In the genomic region with DNA sequence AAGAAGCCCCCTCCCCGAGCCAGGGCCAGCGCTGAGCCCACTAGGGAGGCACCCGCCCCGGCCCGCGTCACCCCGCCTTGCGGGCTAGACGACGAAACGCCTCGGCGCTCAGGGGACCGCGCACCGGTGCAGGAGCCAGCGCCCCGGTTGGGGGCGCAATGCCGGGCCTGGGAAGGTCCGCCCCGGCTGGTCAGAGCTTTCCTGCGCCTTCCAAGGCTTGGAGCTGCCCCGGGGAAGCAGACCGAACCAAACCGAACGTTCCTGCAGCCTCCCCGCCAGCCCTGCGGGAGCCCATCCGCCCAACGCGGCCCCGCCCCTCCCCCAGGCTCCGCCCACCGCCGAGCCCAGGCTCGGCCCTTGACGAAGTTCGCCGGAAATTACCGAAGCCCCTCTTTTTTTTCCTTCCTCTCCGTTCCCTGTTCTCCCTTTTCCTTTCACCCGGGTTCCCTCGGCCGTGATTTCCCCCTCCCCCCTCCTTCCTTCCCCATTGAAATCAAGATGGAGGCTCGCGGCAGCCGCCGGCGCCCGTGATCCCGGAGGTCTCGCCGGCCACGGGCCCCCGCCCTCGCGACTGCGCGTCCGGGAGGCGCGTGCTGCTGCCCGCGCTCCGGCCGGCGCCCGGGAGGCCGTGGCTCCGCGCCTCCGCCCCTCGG, we compare ENCODE assay signal across 8 cellular contexts. TPM values are rescaled to one million over a fixed set of nuclear protein-coding genes. Genes with fewer than 3 reads are reported as not detected.
DNase-seq lines count a peak whose midpoint lies in the region; ATAC-seq and TF ChIP-seq lines count a peak whose summit lies in the region.

TSS of gene TRIO (plus strand) at position 487 of the 653 bp plus-strand sequence. CDS start 384 bp downstream, outside the sequence.

- no peak within 1 kb of the TSS for H3K27ac ChIP-seq in CD4-positive, CD25-positive, alpha-beta regulatory T cell (ENCODE audit: insufficient read depth, low read length, poor library complexity, severe bottlenecking)

- no peaks in the 10 kb centered on the region for H3K36me3 Mint-ChIP-seq in CD4-positive, CD25-positive, alpha-beta regulatory T cell
- H3K36me3 Mint-ChIP-seq in endothelial cell (ENCODE audit: low read depth, unreplicated experiment) (peaks cover 4% of the 10 kb centered on the region), mesothelial cell of epicardium (no peaks in the 10 kb centered on the region)

- peak; percentile 59 to 70 (median 69) for DNase-seq in CD4-positive, CD25-positive, alpha-beta regulatory T cell
- DNase-seq in NCI-H774 (lab: John Stamatoyannopoulos, UW) (peak; percentile 89), endothelial cell (ENCODE audit: low spot score) (peak; percentile 96), mesothelial cell of epicardium (ENCODE audit: low spot score in 2 of 2, unreplicated experiment in 2 of 2) (peak; percentile 92 to 99)
- peak; percentile 40 for DNase-seq in activated CD8-positive, alpha-beta memory T cell treated with anti-CD3 and anti-CD28 coated beads, Interleukin-2, amount 50 U/mL, for 24 hours (ENCODE audit: extremely low read depth)
- DNase-seq in stimulated activated CD8-positive, alpha-beta memory T cell treated with anti-CD3 and anti-CD28 coated beads, Interleukin-15, amount 100 ng/mL, for 4 hours (ENCODE audit: low read depth in 2 of 2), result peak; percentile 50 to 62

- H3K4me3 Mint-ChIP-seq in CD4-positive, CD25-positive, alpha-beta regulatory T cell, result peak within 1 kb of the TSS; percentile 84 to 90 (median 88)
- H3K4me3 Mint-ChIP-seq in endothelial cell (ENCODE audit: unreplicated experiment) (peak within 1 kb of the TSS; percentile 96), mesothelial cell of epicardium (peak within 1 kb of the TSS; percentile 80)

- H3K4me3 ChIP-seq in CD4-positive, CD25-positive, alpha-beta regulatory T cell (ENCODE audit: low read depth, low read length), result peak within 1 kb of the TSS; percentile 53

- peaks cover 24% of the 10 kb centered on the region for H3K4me1 ChIP-seq in CD4-positive, CD25-positive, alpha-beta regulatory T cell (ENCODE audit: control insufficient read depth, insufficient read depth, low read length, poor library complexity, severe bottlenecking)

- peaks cover 0 to 19% (median 8%) of the 10 kb centered on the region in 4 donors for H3K4me1 Mint-ChIP-seq in CD4-positive, CD25-positive, alpha-beta regulatory T cell
- H3K4me1 Mint-ChIP-seq in endothelial cell (ENCODE audit: unreplicated experiment) (peaks cover 33% of the 10 kb centered on the region), mesothelial cell of epicardium (peaks cover 29% of the 10 kb centered on the region)

- peaks cover 29% of the 10 kb centered on the region for H3K27me3 ChIP-seq in CD4-positive, CD25-positive, alpha-beta regulatory T cell (ENCODE audit: control insufficient read depth, insufficient read depth, low read length)

- H3K27me3 Mint-ChIP-seq in CD4-positive, CD25-positive, alpha-beta regulatory T cell, result peaks cover 74% of the 10 kb centered on the region
- H3K27me3 Mint-ChIP-seq in endothelial cell (ENCODE audit: unreplicated experiment) (peaks cover 14% of the 10 kb centered on the region), mesothelial cell of epicardium (ENCODE audit: low read depth) (peaks cover 12% of the 10 kb centered on the region)

- H3K27ac Mint-ChIP-seq in CD4-positive, CD25-positive, alpha-beta regulatory T cell, result peak within 1 kb of the TSS in 2 of 3 donors; percentile 46 to 69
- H3K27ac Mint-ChIP-seq in endothelial cell (ENCODE audit: unreplicated experiment), result peak within 1 kb of the TSS; percentile 30
- H3K27ac Mint-ChIP-seq in mesothelial cell of epicardium, result peak within 1 kb of the TSS; percentile 93

- H3K9me3 Mint-ChIP-seq in CD4-positive, CD25-positive, alpha-beta regulatory T cell, result peaks cover 0 to 7% (median 1%) of the 10 kb centered on the region in 7 donors
- H3K9me3 Mint-ChIP-seq in endothelial cell (ENCODE audit: unreplicated experiment) (no peaks in the 10 kb centered on the region), mesothelial cell of epicardium (no peaks in the 10 kb centered on the region)

- no peaks in the 10 kb centered on the region for H3K36me3 ChIP-seq in CD4-positive, CD25-positive, alpha-beta regulatory T cell (ENCODE audit: control insufficient read depth, insufficient read depth, low read length)

- no peaks in the 10 kb centered on the region for H3K9me3 ChIP-seq in CD4-positive, CD25-positive, alpha-beta regulatory T cell (ENCODE audit: control insufficient read depth in 2 of 2, low read length in 2 of 2)

- TF ChIP-seq CTCF in endothelial cell (IDR thresholded peaks at IDR 0.05; ENCODE audit: unreplicated experiment) (peak; percentile 57), mesothelial cell of epicardium (IDR thresholded peaks at IDR 0.05; ENCODE audit: unreplicated experiment) (peak; percentile 48)

- peak; percentile 62 to 75 for ATAC-seq in CD4-positive, CD25-positive, alpha-beta regulatory T cell (ENCODE audit: low read depth in 2 of 2)
- ATAC-seq in GM19395 (IDR thresholded peaks at IDR 0.05; ENCODE audit: unreplicated experiment) (peak; percentile 48), HG03565 (IDR thresholded peaks at IDR 0.05; ENCODE audit: unreplicated experiment) (peak; percentile 29)

RNA-seq across cellular contexts. Expression of gene TRIO, which starts in this region (rescaled TPM):
- total RNA-seq in CD4-positive, CD25-positive, alpha-beta regulatory T cell, result 7.6 TPM
- polyA plus RNA-seq in CD4-positive, CD25-positive, alpha-beta regulatory T cell, result 1 to 10 TPM; 1.2 to 4.9 (median 1.6) TPM
- total RNA-seq in endothelial cell (ENCODE audit: unreplicated experiment) (229 TPM), mesothelial cell of epicardium (190 to 209 TPM (median 200 TPM) in 3 replicates)

Comparison
In these comparisons a context has a peak if more than half of its experiments do, and no peak if none do; other contexts are left out.
1. RNA of gene TRIO (total RNA-seq): 229 TPM in endothelial cell (single experiment) and 190 to 209 TPM in mesothelial cell of epicardium; 7.6 TPM in CD4-positive, CD25-positive, alpha-beta regulatory T cell (single experiment); every median in the first group is over 10 times any median in the second.
2. DNase-seq: peak in every context shown above with its lines; median percentile 96 in endothelial cell; 96 in mesothelial cell of epicardium; 89 in NCI-H774; 69 in CD4-positive, CD25-positive, alpha-beta regulatory T cell; 56 in stimulated activated CD8-positive, alpha-beta memory T cell treated with anti-CD3 and anti-CD28 coated beads, Interleukin-15, amount 100 ng/mL, for 4 hours; 40 in activated CD8-positive, alpha-beta memory T cell treated with anti-CD3 and anti-CD28 coated beads, Interleukin-2, amount 50 U/mL, for 24 hours.
3. H3K27ac Mint-ChIP-seq: peak in every context shown above with its lines; median percentile 93 in mesothelial cell of epicardium; 58 in CD4-positive, CD25-positive, alpha-beta regulatory T cell; 30 in endothelial cell.
4. Peak in every context shown above with its lines, with median percentiles within 50 percentile points of each other: ATAC-seq and H3K4me3 Mint-ChIP-seq.